In the genomic region with DNA sequence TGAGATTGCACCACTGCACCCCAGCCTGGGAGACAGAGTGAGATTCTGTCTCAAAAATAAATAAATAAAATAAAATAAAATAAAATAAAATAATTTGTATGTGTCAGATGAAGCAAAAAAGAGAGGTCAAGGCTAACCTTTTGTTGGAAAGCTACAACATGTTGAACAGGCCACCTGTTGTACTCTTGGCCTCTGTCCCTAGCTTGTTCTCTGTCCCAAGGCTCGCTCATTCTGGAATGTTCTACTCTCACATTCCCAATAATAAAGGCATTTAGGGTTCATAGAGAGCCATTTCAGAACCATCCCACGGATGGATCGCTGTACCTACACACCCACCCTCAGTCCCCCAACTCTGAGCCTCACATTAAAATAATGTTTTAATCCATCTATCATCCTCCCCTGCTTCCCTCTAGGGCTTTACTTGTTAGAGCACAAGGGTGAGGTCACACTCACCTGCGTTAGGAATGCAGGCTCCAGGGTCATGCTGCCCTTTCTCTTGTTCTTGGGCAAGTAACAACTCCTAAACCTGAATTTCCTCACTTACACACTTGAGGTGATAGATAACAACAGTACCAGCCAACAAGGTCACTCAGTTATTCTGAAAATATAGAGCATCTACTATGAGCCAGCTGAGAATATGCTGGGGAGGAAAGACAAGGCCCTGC, we compare ENCODE assay signal across 1 cellular context.
TF ChIP-seq lines count a peak whose summit lies in the region.

No MANE protein-coding gene starts in this region.

TF ChIP-seq in H1, 55 proteins besides CTCF, POLR2A, EP300 and RAD21:
- TF ChIP-seq SIN3A (conservative IDR thresholded peaks at IDR 0.05 in 1 of 2, IDR thresholded peaks at IDR 0.05 in 1 of 2; ENCODE audit: low read depth in 1 of 2, low read length in 2 of 2): no peak
- TF ChIP-seq POU5F1 (IDR thresholded peaks at IDR 0.05; ENCODE audit: low read depth, low read length): no peak
- TF ChIP-seq SIX5 (IDR thresholded peaks at IDR 0.05; ENCODE audit: low read depth, low read length): no peak
- TF ChIP-seq, protein P1, sequence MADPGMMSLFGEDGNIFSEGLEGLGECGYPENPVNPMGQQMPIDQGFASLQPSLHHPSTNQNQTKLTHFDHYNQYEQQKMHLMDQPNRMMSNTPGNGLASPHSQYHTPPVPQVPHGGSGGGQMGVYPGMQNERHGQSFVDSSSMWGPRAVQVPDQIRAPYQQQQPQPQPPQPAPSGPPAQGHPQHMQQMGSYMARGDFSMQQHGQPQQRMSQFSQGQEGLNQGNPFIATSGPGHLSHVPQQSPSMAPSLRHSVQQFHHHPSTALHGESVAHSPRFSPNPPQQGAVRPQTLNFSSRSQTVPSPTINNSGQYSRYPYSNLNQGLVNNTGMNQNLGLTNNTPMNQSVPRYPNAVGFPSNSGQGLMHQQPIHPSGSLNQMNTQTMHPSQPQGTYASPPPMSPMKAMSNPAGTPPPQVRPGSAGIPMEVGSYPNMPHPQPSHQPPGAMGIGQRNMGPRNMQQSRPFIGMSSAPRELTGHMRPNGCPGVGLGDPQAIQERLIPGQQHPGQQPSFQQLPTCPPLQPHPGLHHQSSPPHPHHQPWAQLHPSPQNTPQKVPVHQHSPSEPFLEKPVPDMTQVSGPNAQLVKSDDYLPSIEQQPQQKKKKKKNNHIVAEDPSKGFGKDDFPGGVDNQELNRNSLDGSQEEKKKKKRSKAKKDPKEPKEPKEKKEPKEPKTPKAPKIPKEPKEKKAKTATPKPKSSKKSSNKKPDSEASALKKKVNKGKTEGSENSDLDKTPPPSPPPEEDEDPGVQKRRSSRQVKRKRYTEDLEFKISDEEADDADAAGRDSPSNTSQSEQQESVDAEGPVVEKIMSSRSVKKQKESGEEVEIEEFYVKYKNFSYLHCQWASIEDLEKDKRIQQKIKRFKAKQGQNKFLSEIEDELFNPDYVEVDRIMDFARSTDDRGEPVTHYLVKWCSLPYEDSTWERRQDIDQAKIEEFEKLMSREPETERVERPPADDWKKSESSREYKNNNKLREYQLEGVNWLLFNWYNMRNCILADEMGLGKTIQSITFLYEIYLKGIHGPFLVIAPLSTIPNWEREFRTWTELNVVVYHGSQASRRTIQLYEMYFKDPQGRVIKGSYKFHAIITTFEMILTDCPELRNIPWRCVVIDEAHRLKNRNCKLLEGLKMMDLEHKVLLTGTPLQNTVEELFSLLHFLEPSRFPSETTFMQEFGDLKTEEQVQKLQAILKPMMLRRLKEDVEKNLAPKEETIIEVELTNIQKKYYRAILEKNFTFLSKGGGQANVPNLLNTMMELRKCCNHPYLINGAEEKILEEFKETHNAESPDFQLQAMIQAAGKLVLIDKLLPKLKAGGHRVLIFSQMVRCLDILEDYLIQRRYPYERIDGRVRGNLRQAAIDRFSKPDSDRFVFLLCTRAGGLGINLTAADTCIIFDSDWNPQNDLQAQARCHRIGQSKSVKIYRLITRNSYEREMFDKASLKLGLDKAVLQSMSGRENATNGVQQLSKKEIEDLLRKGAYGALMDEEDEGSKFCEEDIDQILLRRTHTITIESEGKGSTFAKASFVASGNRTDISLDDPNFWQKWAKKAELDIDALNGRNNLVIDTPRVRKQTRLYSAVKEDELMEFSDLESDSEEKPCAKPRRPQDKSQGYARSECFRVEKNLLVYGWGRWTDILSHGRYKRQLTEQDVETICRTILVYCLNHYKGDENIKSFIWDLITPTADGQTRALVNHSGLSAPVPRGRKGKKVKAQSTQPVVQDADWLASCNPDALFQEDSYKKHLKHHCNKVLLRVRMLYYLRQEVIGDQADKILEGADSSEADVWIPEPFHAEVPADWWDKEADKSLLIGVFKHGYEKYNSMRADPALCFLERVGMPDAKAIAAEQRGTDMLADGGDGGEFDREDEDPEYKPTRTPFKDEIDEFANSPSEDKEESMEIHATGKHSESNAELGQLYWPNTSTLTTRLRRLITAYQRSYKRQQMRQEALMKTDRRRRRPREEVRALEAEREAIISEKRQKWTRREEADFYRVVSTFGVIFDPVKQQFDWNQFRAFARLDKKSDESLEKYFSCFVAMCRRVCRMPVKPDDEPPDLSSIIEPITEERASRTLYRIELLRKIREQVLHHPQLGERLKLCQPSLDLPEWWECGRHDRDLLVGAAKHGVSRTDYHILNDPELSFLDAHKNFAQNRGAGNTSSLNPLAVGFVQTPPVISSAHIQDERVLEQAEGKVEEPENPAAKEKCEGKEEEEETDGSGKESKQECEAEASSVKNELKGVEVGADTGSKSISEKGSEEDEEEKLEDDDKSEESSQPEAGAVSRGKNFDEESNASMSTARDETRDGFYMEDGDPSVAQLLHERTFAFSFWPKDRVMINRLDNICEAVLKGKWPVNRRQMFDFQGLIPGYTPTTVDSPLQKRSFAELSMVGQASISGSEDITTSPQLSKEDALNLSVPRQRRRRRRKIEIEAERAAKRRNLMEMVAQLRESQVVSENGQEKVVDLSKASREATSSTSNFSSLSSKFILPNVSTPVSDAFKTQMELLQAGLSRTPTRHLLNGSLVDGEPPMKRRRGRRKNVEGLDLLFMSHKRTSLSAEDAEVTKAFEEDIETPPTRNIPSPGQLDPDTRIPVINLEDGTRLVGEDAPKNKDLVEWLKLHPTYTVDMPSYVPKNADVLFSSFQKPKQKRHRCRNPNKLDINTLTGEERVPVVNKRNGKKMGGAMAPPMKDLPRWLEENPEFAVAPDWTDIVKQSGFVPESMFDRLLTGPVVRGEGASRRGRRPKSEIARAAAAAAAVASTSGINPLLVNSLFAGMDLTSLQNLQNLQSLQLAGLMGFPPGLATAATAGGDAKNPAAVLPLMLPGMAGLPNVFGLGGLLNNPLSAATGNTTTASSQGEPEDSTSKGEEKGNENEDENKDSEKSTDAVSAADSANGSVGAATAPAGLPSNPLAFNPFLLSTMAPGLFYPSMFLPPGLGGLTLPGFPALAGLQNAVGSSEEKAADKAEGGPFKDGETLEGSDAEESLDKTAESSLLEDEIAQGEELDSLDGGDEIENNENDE (IDR thresholded peaks at IDR 0.05; ENCODE audit: insufficient replicate concordance, low read length): no peak
- no peak for TF ChIP-seq MAFK (IDR thresholded peaks at IDR 0.05; ENCODE audit: low read depth, low read length)
- TF ChIP-seq KDM4A (IDR thresholded peaks at IDR 0.05; ENCODE audit: low read depth, low read length, severe bottlenecking): no peak
